1 cellular context compared by ENCODE assay signal in the genomic region with DNA sequence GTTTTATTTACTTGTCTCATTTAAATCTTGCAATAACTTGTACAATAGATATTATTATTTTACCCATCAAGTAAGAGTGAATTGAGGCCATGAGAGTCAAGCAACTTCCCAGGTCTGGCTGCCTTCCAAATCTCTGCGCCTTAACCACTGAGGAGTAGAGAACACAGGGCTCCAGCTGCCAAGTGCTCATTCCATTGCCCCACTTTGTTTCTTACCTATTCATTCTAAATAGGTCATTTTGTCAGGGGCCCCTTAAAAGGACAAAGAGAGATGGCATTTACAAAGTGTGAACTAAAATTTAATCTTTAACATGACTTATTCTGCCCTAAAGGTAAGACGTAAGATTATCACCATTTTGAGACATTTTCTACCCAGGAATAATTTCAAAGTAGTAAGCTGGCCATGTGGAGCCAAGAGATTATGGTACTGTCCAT.
A peak's percentile ranks its signal among the peaks of the same experiment; 100 is the strongest.
TF ChIP-seq lines count a peak whose summit lies in the region.

No MANE protein-coding gene starts in this region.

TF ChIP-seq in H1, 55 proteins besides CTCF, POLR2A, EP300 and RAD21:
- no peak for TF ChIP-seq RBBP5 (IDR thresholded peaks at IDR 0.05; ENCODE audit: borderline replicate concordance, low read depth, low read length)
- TF ChIP-seq SP2 (IDR thresholded peaks at IDR 0.05; ENCODE audit: low read length) = no peak
- TF ChIP-seq CTBP2 (IDR thresholded peaks at IDR 0.05; ENCODE audit: borderline replicate concordance, insufficient read depth, insufficient read length, low read length) = no peak
- peak; percentile 18 for TF ChIP-seq SAP30 (IDR thresholded peaks at IDR 0.05; ENCODE audit: insufficient read depth, insufficient replicate concordance, low read length)
- TF ChIP-seq RXRA (IDR thresholded peaks at IDR 0.05; ENCODE audit: insufficient read depth, low read depth, low read length) = no peak
- no peak for TF ChIP-seq MAFK (IDR thresholded peaks at IDR 0.05; ENCODE audit: low read depth, low read length)
- no peak for TF ChIP-seq EGR1 (IDR thresholded peaks at IDR 0.05; ENCODE audit: borderline replicate concordance, low read depth, low read length)
- no peak for TF ChIP-seq SIRT6 (IDR thresholded peaks at IDR 0.05; ENCODE audit: low read length)
- TF ChIP-seq POLR2AphosphoS5 (IDR thresholded peaks at IDR 0.05; ENCODE audit: low read depth, low read length) = no peak
- 0 out of 4 replicates have a peak, but pooled peaks of 1 of the 2 experiments have one; percentile 26 for TF ChIP-seq SIN3A (conservative IDR thresholded peaks at IDR 0.05 in 1 of 2, IDR thresholded peaks at IDR 0.05 in 1 of 2; ENCODE audit: low read depth in 1 of 2, low read length in 2 of 2)
- no peak for TF ChIP-seq TEAD4 (IDR thresholded peaks at IDR 0.05; ENCODE audit: low read depth, low read length)
- no peak for TF ChIP-seq POU5F1 (IDR thresholded peaks at IDR 0.05; ENCODE audit: low read depth, low read length)
- no peak for TF ChIP-seq CBX5 (IDR thresholded peaks at IDR 0.05; ENCODE audit: low read depth, low read length)
- no peak for TF ChIP-seq JUN (IDR thresholded peaks at IDR 0.05; ENCODE audit: low read depth, low read length)
